9 cellular contexts compared by ENCODE assay signal in the genomic region with DNA sequence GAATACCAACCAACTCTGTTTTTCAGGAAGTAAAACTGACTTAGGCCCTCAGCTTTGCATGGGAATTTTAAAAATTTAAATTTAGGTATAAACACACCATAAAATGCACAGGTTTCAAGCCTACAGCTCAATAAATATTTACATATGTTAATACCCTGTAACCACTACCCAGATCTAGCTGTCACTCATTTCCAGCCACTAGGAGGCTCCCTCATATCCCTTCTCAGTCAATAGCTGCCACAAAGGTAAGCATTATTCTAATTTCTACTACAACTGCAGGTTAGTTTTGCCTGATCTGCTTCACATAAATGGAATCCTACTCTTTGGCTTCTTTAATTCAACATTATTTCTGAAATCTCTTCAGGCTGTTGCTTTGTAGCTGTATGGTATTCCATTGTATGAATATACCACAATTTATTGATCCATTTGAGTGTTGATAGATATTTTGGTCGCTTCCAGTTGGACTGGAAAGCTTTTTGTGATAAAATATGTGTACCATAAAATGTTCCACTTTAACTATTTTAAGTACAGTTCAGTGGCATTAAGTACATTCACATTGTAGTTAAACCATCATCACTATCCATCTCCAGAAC. TPM values are rescaled to one million over a fixed set of nuclear protein-coding genes. Genes with fewer than 3 reads are reported as not detected.
DNase-seq lines count a peak whose midpoint lies in the region; ATAC-seq, FAIRE-seq and TF ChIP-seq lines count a peak whose summit lies in the region.
"Had no signal": no experiment of that assay in that cellular context is flagged by ENCODE, and none has a peak within 500 bp of the region (broad histone marks: within the 10 kb centered on the region; RNA-seq: fewer than 3 reads in every experiment).

No MANE protein-coding gene starts in this region.

- H3K4me3 ChIP-seq in AG10803 (ENCODE audit: low read length): no peak overlapping the region
- no peak overlapping the region for H3K4me3 ChIP-seq in esophagus muscularis mucosa

- WGBS in esophagus muscularis mucosa: 81% methylated on average over 1 of the region's 1 CpG

- H3K9me3 ChIP-seq in esophagus muscularis mucosa: peaks cover 0 to 16% (median 9%) of the 10 kb centered on the region in 4 donors

- intact Hi-C loops in esophagus muscularis mucosa (cut with DNase I): no loop called here

- no peak for FAIRE-seq in H54 (lab: Jason Lieb, UNC)

- H3K27me3 ChIP-seq in foreskin keratinocyte (no peaks in the 10 kb centered on the region), esophagus muscularis mucosa (no peaks in the 10 kb centered on the region)

- ATAC-seq in GM21390 (IDR thresholded peaks at IDR 0.05; ENCODE audit: unreplicated experiment): peak; percentile 90
- peak; percentile 73 for ATAC-seq in foreskin keratinocyte

- H3K4me1 ChIP-seq in foreskin keratinocyte (no peaks in the 10 kb centered on the region), esophagus muscularis mucosa (no peaks in the 10 kb centered on the region)

- H3K27ac ChIP-seq in foreskin keratinocyte: no peak overlapping the region
- no peak overlapping the region for H3K27ac ChIP-seq in esophagus muscularis mucosa (replicated peaks in 1 of 4)

- no peak for TF ChIP-seq POLR2A in H54 (IDR thresholded peaks at IDR 0.05; ENCODE audit: low read depth, low read length)
- TF ChIP-seq POLR2A in esophagus muscularis mucosa (IDR thresholded peaks at IDR 0.05; ENCODE audit: low read depth): no peak

- no peak for TF ChIP-seq EP300 in esophagus muscularis mucosa (IDR thresholded peaks at IDR 0.05)

- no peaks in the 10 kb centered on the region for H3K36me3 ChIP-seq in esophagus muscularis mucosa

- TF ChIP-seq CTCF in AG10803 (conservative IDR thresholded peaks at IDR 0.05; ENCODE audit: low read length) (peak; percentile 38), foreskin keratinocyte (conservative IDR thresholded peaks at IDR 0.05) (peak; percentile 70), esophagus muscularis mucosa (IDR thresholded peaks at IDR 0.05) (peak in 1 of 3 experiments; percentile 29)

- DNase-seq in AG10803 (ENCODE audit: low read depth): no peak
- peak; percentile 18 for DNase-seq in NCI-H69 (lab: John Stamatoyannopoulos, UW)
- DNase-seq in foreskin keratinocyte: no peak
- no peak for DNase-seq in GF-D8 (lab: John Stamatoyannopoulos, UW)
- no peak for DNase-seq in H54 (ENCODE audit: insufficient read length, low spot score)
- DNase-seq in esophagus muscularis mucosa (ENCODE audit: extremely low spot score): no peak
- no peak for DNase-seq in activated CD4-positive, alpha-beta T cell treated with anti-CD3 and anti-CD28 coated beads, Interleukin-2, amount 50 U/mL, for 4 hours
- DNase-seq: activated naive CD4-positive, alpha-beta T cell treated with anti-CD3 and anti-CD28 coated beads, Interleukin-2, amount 50 U/mL, for 16 hours had no signal

RNA-seq across cellular contexts. Expression of a gene that starts 32.5 kb away (rescaled TPM):
- total RNA-seq in foreskin keratinocyte: not detected in 2 replicates
- polyA plus RNA-seq in foreskin keratinocyte: not detected in 2 replicates
- under 1 TPM in 3 of 4 donors, not detected in 1; 0.06 to 0.39 (median 0.17) TPM for total RNA-seq in esophagus muscularis mucosa
